In genomic region chr17:6654816-6655731, GRCh38 we compare ENCODE assay signal across 10 cellular contexts. TPM values are rescaled to one million over a fixed set of nuclear protein-coding genes. Genes with fewer than 3 reads are reported as not detected.
DNase-seq lines count a peak whose midpoint lies in the region; ATAC-seq and TF ChIP-seq lines count a peak whose summit lies in the region.
"Had no signal": no experiment of that assay in that cellular context is flagged by ENCODE, and none has a peak within 500 bp of the region (broad histone marks: within the 10 kb centered on the region; RNA-seq: fewer than 3 reads in every experiment).

No MANE protein-coding gene starts in this region.

- H3K27me3 ChIP-seq in right atrium auricular region (peaks cover 5 to 6% of the 10 kb centered on the region in 2 donors), iPS-20b (ENCODE audit: insufficient read depth, low read length) (peaks cover 77% of the 10 kb centered on the region), upper lobe of right lung (peaks cover 12% of the 10 kb centered on the region)

- H3K27ac Mint-ChIP-seq in activated T-helper 2 cell treated with anti-CD3 and anti-CD28 coated beads, Interferon-gamma antibody, Interleukin-2, Interleukin-4, amounts not matched to agents 10 μg/mL and 5 μg/mL and 100 μg/mL, durations not matched to agents 14 hours and 24 hours and 36 hours, result no peak overlapping the region

- TF ChIP-seq CTCF in right atrium auricular region (IDR thresholded peaks at IDR 0.05), result no peak
- TF ChIP-seq CTCF in upper lobe of right lung (IDR thresholded peaks at IDR 0.05), result no peak

- H3K36me3 Mint-ChIP-seq in activated T-helper 2 cell treated with anti-CD3 and anti-CD28 coated beads, Interferon-gamma antibody, Interleukin-2, Interleukin-4, amounts not matched to agents 10 μg/mL and 5 μg/mL and 100 μg/mL, durations not matched to agents 14 hours and 24 hours and 36 hours (ENCODE audit: low read depth), result peaks cover 8% of the 10 kb centered on the region

- intact Hi-C loops in left ventricle myocardium superior (cut with micrococcal nuclease), result no loop called here
- intact Hi-C loops in activated T-helper 2 cell treated with anti-CD3 and anti-CD28 coated beads, Interferon-gamma antibody, Interleukin-2, Interleukin-4, amounts not matched to agents 10 μg/mL and 5 μg/mL and 100 μg/mL, durations not matched to agents 14 hours and 24 hours and 36 hours (cut with micrococcal nuclease), result loop anchor here (10.0 kb wide), 1 partner anchor 100 kb away; the partner anchor contains the start of gene XAF1
- intact Hi-C loops in upper lobe of right lung (cut with DNase I), result no loop called here

- H3K4me1 ChIP-seq in right atrium auricular region (peaks cover 0 to 19% of the 10 kb centered on the region in 2 donors), iPS-20b (ENCODE audit: insufficient read depth, low read length) (peaks cover 14% of the 10 kb centered on the region; the same call in 1 of the 2 replicates), upper lobe of right lung (peaks cover 14% of the 10 kb centered on the region)

- H3K36me3 ChIP-seq in right atrium auricular region, result no peaks in the 10 kb centered on the region
- H3K36me3 ChIP-seq in iPS-20b (ENCODE audit: insufficient read depth, low read depth, low read length), result no peaks in the 10 kb centered on the region
- no peaks in the 10 kb centered on the region for H3K36me3 ChIP-seq in upper lobe of right lung

- H3K27me3 Mint-ChIP-seq in activated T-helper 2 cell treated with anti-CD3 and anti-CD28 coated beads, Interferon-gamma antibody, Interleukin-2, Interleukin-4, amounts not matched to agents 10 μg/mL and 5 μg/mL and 100 μg/mL, durations not matched to agents 14 hours and 24 hours and 36 hours (ENCODE audit: low read depth), result peaks cover 34% of the 10 kb centered on the region

- no peak overlapping the region for H3K27ac ChIP-seq in right atrium auricular region
- H3K27ac ChIP-seq in iPS-20b (ENCODE audit: low read length), result no peak overlapping the region
- no peak overlapping the region for H3K27ac ChIP-seq in upper lobe of right lung

- H3K4me3 ChIP-seq in right atrium auricular region (no peak overlapping the region), iPS-20b (ENCODE audit: low read length) (peak overlapping the region; percentile 62), upper lobe of right lung (peak overlapping the region; percentile 25)

- H3K4me1 Mint-ChIP-seq in activated T-helper 2 cell treated with anti-CD3 and anti-CD28 coated beads, Interferon-gamma antibody, Interleukin-2, Interleukin-4, amounts not matched to agents 10 μg/mL and 5 μg/mL and 100 μg/mL, durations not matched to agents 14 hours and 24 hours and 36 hours (ENCODE audit: low read depth), result peaks cover 39% of the 10 kb centered on the region

- ATAC-seq in left ventricle myocardium superior, result no peak
- peak; percentile 17 for ATAC-seq in upper lobe of right lung
- no peak for ATAC-seq in HG03280 (IDR thresholded peaks at IDR 0.05; ENCODE audit: unreplicated experiment)

- H3K9me3 ChIP-seq in right atrium auricular region (no peaks in the 10 kb centered on the region), iPS-20b (ENCODE audit: insufficient read depth, low read depth, low read length) (no peaks in the 10 kb centered on the region), upper lobe of right lung (no peaks in the 10 kb centered on the region)

- peak overlapping the region; percentile 76 for H3K4me3 Mint-ChIP-seq in activated T-helper 2 cell treated with anti-CD3 and anti-CD28 coated beads, Interferon-gamma antibody, Interleukin-2, Interleukin-4, amounts not matched to agents 10 μg/mL and 5 μg/mL and 100 μg/mL, durations not matched to agents 14 hours and 24 hours and 36 hours (ENCODE audit: low read depth)

- peak overlapping the region; percentile 43; the same call in 1 of the 2 replicates for H3K9ac ChIP-seq in iPS-20b (ENCODE audit: low read depth, low read length)

- peak; percentile 43 for DNase-seq in left ventricle myocardium superior
- no peak for DNase-seq in right atrium auricular region (ENCODE audit: low spot score)
- DNase-seq in activated T-helper 2 cell treated with anti-CD3 and anti-CD28 coated beads, Interferon-gamma antibody, Interleukin-2, Interleukin-4, amounts not matched to agents 10 μg/mL and 5 μg/mL and 100 μg/mL, durations not matched to agents 14 hours and 24 hours and 36 hours (ENCODE audit: low spot score), result no peak
- peak; percentile 81 for DNase-seq in upper lobe of right lung
- no peak for DNase-seq in SIG-M5 (lab: John Stamatoyannopoulos, UW)
- DNase-seq in AML-193 (lab: John Stamatoyannopoulos, UW), result no peak
- DNase-seq: GDM1 had no signal

- H3K9me3 Mint-ChIP-seq in activated T-helper 2 cell treated with anti-CD3 and anti-CD28 coated beads, Interferon-gamma antibody, Interleukin-2, Interleukin-4, amounts not matched to agents 10 μg/mL and 5 μg/mL and 100 μg/mL, durations not matched to agents 14 hours and 24 hours and 36 hours, result no peaks in the 10 kb centered on the region

RNA-seq across cellular contexts. Expression of gene C17orf100, which starts 3.5 kb away (rescaled TPM):
- total RNA-seq in left ventricle myocardium superior (0.47 TPM), right atrium auricular region (under 1 TPM in 1 of 2 donors, not detected in 1; 0.63 TPM), upper lobe of right lung (1.3 TPM)
- total RNA-seq in activated T-helper 2 cell treated with anti-CD3 and anti-CD28 coated beads, Interferon-gamma antibody, Interleukin-2, Interleukin-4, amounts not matched to agents 10 μg/mL and 5 μg/mL and 100 μg/mL, durations not matched to agents 14 hours and 24 hours and 36 hours, result 1.5 and 2.0 TPM in 2 replicates

RNA-seq across cellular contexts. Expression of gene MED31, which starts 3.7 kb away (rescaled TPM):
- 14.3 TPM for total RNA-seq in left ventricle myocardium superior
- total RNA-seq in right atrium auricular region, result 1 to 10 TPM; 7.0 to 8.2 TPM
- total RNA-seq in activated T-helper 2 cell treated with anti-CD3 and anti-CD28 coated beads, Interferon-gamma antibody, Interleukin-2, Interleukin-4, amounts not matched to agents 10 μg/mL and 5 μg/mL and 100 μg/mL, durations not matched to agents 14 hours and 24 hours and 36 hours, result 19.1 and 24.2 TPM in 2 replicates
- 17.4 TPM for total RNA-seq in upper lobe of right lung

RNA-seq across cellular contexts. Expression of gene TXNDC17, which starts 14.2 kb away (rescaled TPM):
- total RNA-seq in left ventricle myocardium superior (47.2 TPM), right atrium auricular region (100 to 1,000 TPM in 1 of 2 donors, 10 to 100 TPM in 1; 98.0 to 155 TPM), upper lobe of right lung (44.6 TPM)
- total RNA-seq in activated T-helper 2 cell treated with anti-CD3 and anti-CD28 coated beads, Interferon-gamma antibody, Interleukin-2, Interleukin-4, amounts not matched to agents 10 μg/mL and 5 μg/mL and 100 μg/mL, durations not matched to agents 14 hours and 24 hours and 36 hours, result 86.9 and 92.7 TPM in 2 replicates

RNA-seq across cellular contexts. Expression of gene KIAA0753, which starts 14.6 kb away (rescaled TPM):
- total RNA-seq in left ventricle myocardium superior (4.5 TPM), right atrium auricular region (1 to 10 TPM; 5.3 to 8.4 TPM), upper lobe of right lung (18.3 TPM)
- total RNA-seq in activated T-helper 2 cell treated with anti-CD3 and anti-CD28 coated beads, Interferon-gamma antibody, Interleukin-2, Interleukin-4, amounts not matched to agents 10 μg/mL and 5 μg/mL and 100 μg/mL, durations not matched to agents 14 hours and 24 hours and 36 hours, result 23.6 and 24.7 TPM in 2 replicates

RNA-seq across cellular contexts. Expression of gene SLC13A5, which starts 58.1 kb away (rescaled TPM):
- not detected for total RNA-seq in left ventricle myocardium superior
- not detected for total RNA-seq in right atrium auricular region
- not detected in 2 replicates for total RNA-seq in activated T-helper 2 cell treated with anti-CD3 and anti-CD28 coated beads, Interferon-gamma antibody, Interleukin-2, Interleukin-4, amounts not matched to agents 10 μg/mL and 5 μg/mL and 100 μg/mL, durations not matched to agents 14 hours and 24 hours and 36 hours
- not detected for total RNA-seq in upper lobe of right lung
- total RNA-seq: HT1080 had no signal

Comparison
In these comparisons a context has a peak if more than half of its experiments do, and no peak if none do; other contexts are left out.
1. DNase-seq: peak in left ventricle myocardium superior (single experiment) and upper lobe of right lung (single experiment); none in right atrium auricular region (single experiment), activated T-helper 2 cell treated with anti-CD3 and anti-CD28 coated beads, Interferon-gamma antibody, Interleukin-2, Interleukin-4, amounts not matched to agents 10 μg/mL and 5 μg/mL and 100 μg/mL, durations not matched to agents 14 hours and 24 hours and 36 hours (single experiment), SIG-M5 (single experiment) and AML-193 (0 of 2).
2. H3K4me3 ChIP-seq: peak in iPS-20b (single experiment) and upper lobe of right lung (single experiment); none in right atrium auricular region (0 of 2).